ENCODE assay signal across 1 cellular context in the genomic region with DNA sequence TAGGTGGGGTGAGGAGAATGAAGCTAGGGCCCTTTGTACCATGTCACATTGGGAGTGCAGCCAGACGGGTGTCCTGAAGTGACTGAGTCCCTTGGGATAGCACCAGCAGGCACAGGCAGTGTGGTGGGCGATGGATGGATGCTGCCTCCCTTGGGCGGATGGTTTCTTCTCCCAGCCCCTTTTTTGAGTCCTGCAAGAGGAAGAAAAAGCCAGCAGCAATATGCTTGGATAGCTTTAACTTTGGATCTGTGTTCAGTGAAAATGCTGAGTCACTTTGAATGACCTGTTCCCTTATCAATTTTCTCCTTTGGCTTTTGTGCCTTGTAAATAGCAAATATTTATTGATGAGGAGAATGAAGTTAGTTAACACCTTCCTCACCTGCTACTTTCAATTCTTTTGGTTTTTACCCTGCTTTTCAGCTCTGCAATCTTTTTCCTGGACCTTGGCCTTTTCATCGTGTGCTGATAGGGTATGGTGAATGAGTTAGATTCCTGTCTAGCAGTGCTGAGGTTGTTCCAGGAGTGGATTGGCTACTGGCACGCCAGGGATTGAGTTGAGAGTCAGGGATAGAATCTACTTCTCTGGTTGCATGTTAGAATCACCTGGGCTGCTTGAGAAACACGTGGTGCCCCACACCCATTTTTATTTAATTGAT.
TF ChIP-seq lines count a peak whose summit lies in the region.

No MANE protein-coding gene starts in this region.

TF ChIP-seq in HepG2, 621 proteins besides CTCF, POLR2A, EP300 and RAD21 (continued from another document and continues in another):
- TF ChIP-seq, protein P1, sequence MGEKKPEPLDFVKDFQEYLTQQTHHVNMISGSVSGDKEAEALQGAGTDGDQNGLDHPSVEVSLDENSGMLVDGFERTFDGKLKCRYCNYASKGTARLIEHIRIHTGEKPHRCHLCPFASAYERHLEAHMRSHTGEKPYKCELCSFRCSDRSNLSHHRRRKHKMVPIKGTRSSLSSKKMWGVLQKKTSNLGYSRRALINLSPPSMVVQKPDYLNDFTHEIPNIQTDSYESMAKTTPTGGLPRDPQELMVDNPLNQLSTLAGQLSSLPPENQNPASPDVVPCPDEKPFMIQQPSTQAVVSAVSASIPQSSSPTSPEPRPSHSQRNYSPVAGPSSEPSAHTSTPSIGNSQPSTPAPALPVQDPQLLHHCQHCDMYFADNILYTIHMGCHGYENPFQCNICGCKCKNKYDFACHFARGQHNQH (CRISPR knock-in tag; IDR thresholded peaks at IDR 0.05): no peak
- TF ChIP-seq MED13 (CRISPR knock-in tag; IDR thresholded peaks at IDR 0.05) (no peak), GATAD2A (CRISPR knock-in tag; IDR thresholded peaks at IDR 0.05) (0 out of 2 replicates have a peak, but pooled peaks have one; percentile 35), ZIK1 (CRISPR knock-in tag; IDR thresholded peaks at IDR 0.05; ENCODE audit: borderline replicate concordance, low read depth) (no peak), ZNF501 (CRISPR knock-in tag; IDR thresholded peaks at IDR 0.05) (no peak), ZFX (CRISPR knock-in tag; IDR thresholded peaks at IDR 0.05; ENCODE audit: low read depth) (no peak), ZNF12 (CRISPR knock-in tag; IDR thresholded peaks at IDR 0.05) (no peak), ELF3 (CRISPR knock-in tag; IDR thresholded peaks at IDR 0.05) (no peak), ATM (IDR thresholded peaks at IDR 0.05; ENCODE audit: borderline replicate concordance) (no peak), AGO1 (IDR thresholded peaks at IDR 0.05; ENCODE audit: low read depth, low read length, poor library complexity, severe bottlenecking) (no peak), SMYD3 (CRISPR knock-in tag; IDR thresholded peaks at IDR 0.05) (no peak), ZNF891 (CRISPR knock-in tag; IDR thresholded peaks at IDR 0.05) (no peak), KMT2B (CRISPR knock-in tag; IDR thresholded peaks at IDR 0.05) (no peak), HIVEP1 (CRISPR knock-in tag; IDR thresholded peaks at IDR 0.05) (no peak), KLF11 (CRISPR knock-in tag; IDR thresholded peaks at IDR 0.05) (no peak), ZNF737 (CRISPR knock-in tag; IDR thresholded peaks at IDR 0.05; ENCODE audit: borderline replicate concordance) (no peak), ZNF264 (CRISPR knock-in tag; IDR thresholded peaks at IDR 0.05) (no peak), STAG1 (CRISPR knock-in tag; IDR thresholded peaks at IDR 0.05) (no peak), RBM39 (IDR thresholded peaks at IDR 0.05; ENCODE audit: low read depth, low read length, poor library complexity, severe bottlenecking) (no peak), ZNF205 (CRISPR knock-in tag; IDR thresholded peaks at IDR 0.05) (no peak), TGIF2 (CRISPR knock-in tag; IDR thresholded peaks at IDR 0.05) (no peak), ZNF34 (CRISPR knock-in tag; IDR thresholded peaks at IDR 0.05; ENCODE audit: borderline replicate concordance) (no peak), RFXANK (CRISPR knock-in tag; IDR thresholded peaks at IDR 0.05) (no peak), HMGA1 (CRISPR knock-in tag; conservative IDR thresholded peaks at IDR 0.05) (no peak), ZNF713 (CRISPR knock-in tag; IDR thresholded peaks at IDR 0.05) (no peak), TBX3 (IDR thresholded peaks at IDR 0.05; ENCODE audit: borderline replicate concordance) (no peak), CHD2 (IDR thresholded peaks at IDR 0.05; ENCODE audit: low read depth, low read length) (no peak)
- TF ChIP-seq, protein P2, sequence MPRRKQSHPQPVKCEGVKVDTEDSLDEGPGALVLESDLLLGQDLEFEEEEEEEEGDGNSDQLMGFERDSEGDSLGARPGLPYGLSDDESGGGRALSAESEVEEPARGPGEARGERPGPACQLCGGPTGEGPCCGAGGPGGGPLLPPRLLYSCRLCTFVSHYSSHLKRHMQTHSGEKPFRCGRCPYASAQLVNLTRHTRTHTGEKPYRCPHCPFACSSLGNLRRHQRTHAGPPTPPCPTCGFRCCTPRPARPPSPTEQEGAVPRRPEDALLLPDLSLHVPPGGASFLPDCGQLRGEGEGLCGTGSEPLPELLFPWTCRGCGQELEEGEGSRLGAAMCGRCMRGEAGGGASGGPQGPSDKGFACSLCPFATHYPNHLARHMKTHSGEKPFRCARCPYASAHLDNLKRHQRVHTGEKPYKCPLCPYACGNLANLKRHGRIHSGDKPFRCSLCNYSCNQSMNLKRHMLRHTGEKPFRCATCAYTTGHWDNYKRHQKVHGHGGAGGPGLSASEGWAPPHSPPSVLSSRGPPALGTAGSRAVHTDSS (CRISPR knock-in tag; conservative IDR thresholded peaks at IDR 0.05): no peak
- TF ChIP-seq, protein P3, sequence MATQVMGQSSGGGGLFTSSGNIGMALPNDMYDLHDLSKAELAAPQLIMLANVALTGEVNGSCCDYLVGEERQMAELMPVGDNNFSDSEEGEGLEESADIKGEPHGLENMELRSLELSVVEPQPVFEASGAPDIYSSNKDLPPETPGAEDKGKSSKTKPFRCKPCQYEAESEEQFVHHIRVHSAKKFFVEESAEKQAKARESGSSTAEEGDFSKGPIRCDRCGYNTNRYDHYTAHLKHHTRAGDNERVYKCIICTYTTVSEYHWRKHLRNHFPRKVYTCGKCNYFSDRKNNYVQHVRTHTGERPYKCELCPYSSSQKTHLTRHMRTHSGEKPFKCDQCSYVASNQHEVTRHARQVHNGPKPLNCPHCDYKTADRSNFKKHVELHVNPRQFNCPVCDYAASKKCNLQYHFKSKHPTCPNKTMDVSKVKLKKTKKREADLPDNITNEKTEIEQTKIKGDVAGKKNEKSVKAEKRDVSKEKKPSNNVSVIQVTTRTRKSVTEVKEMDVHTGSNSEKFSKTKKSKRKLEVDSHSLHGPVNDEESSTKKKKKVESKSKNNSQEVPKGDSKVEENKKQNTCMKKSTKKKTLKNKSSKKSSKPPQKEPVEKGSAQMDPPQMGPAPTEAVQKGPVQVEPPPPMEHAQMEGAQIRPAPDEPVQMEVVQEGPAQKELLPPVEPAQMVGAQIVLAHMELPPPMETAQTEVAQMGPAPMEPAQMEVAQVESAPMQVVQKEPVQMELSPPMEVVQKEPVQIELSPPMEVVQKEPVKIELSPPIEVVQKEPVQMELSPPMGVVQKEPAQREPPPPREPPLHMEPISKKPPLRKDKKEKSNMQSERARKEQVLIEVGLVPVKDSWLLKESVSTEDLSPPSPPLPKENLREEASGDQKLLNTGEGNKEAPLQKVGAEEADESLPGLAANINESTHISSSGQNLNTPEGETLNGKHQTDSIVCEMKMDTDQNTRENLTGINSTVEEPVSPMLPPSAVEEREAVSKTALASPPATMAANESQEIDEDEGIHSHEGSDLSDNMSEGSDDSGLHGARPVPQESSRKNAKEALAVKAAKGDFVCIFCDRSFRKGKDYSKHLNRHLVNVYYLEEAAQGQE (IDR thresholded peaks at IDR 0.05; ENCODE audit: borderline replicate concordance in 1 of 2, low read depth in 1 of 2, low read length in 2 of 2): no peak
- TF ChIP-seq, protein P4, sequence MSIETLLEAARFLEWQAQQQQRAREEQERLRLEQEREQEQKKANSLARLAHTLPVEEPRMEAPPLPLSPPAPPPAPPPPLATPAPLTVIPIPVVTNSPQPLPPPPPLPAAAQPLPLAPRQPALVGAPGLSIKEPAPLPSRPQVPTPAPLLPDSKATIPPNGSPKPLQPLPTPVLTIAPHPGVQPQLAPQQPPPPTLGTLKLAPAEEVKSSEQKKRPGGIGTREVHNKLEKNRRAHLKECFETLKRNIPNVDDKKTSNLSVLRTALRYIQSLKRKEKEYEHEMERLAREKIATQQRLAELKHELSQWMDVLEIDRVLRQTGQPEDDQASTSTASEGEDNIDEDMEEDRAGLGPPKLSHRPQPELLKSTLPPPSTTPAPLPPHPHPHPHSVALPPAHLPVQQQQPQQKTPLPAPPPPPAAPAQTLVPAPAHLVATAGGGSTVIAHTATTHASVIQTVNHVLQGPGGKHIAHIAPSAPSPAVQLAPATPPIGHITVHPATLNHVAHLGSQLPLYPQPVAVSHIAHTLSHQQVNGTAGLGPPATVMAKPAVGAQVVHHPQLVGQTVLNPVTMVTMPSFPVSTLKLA (IDR thresholded peaks at IDR 0.05): peak; percentile 54; the same call in 1 of the 2 replicates
- TF ChIP-seq, protein P5, sequence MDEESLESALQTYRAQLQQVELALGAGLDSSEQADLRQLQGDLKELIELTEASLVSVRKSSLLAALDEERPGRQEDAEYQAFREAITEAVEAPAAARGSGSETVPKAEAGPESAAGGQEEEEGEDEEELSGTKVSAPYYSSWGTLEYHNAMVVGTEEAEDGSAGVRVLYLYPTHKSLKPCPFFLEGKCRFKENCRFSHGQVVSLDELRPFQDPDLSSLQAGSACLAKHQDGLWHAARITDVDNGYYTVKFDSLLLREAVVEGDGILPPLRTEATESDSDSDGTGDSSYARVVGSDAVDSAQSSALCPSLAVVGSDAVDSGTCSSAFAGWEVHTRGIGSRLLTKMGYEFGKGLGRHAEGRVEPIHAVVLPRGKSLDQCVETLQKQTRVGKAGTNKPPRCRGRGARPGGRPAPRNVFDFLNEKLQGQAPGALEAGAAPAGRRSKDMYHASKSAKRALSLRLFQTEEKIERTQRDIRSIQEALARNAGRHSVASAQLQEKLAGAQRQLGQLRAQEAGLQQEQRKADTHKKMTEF (CRISPR knock-in tag; IDR thresholded peaks at IDR 0.05): no peak
- TF ChIP-seq, protein P6, sequence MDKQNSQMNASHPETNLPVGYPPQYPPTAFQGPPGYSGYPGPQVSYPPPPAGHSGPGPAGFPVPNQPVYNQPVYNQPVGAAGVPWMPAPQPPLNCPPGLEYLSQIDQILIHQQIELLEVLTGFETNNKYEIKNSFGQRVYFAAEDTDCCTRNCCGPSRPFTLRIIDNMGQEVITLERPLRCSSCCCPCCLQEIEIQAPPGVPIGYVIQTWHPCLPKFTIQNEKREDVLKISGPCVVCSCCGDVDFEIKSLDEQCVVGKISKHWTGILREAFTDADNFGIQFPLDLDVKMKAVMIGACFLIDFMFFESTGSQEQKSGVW (CRISPR knock-in tag; IDR thresholded peaks at IDR 0.05; ENCODE audit: borderline replicate concordance): no peak
- TF ChIP-seq, protein P7, sequence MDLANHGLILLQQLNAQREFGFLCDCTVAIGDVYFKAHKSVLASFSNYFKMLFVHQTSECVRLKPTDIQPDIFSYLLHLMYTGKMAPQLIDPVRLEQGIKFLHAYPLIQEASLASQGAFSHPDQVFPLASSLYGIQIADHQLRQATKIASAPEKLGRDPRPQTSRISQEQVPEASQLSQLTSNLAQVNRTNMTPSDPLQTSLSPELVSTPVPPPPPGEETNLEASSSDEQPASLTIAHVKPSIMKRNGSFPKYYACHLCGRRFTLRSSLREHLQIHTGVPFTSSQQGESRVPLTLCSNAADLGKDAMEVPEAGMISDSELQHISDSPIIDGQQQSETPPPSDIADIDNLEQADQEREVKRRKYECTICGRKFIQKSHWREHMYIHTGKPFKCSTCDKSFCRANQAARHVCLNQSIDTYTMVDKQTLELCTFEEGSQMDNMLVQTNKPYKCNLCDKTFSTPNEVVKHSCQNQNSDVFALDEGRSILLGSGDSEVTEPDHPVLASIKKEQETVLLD (CRISPR knock-in tag; IDR thresholded peaks at IDR 0.05; ENCODE audit: low read depth): no peak
- TF ChIP-seq, protein P8, sequence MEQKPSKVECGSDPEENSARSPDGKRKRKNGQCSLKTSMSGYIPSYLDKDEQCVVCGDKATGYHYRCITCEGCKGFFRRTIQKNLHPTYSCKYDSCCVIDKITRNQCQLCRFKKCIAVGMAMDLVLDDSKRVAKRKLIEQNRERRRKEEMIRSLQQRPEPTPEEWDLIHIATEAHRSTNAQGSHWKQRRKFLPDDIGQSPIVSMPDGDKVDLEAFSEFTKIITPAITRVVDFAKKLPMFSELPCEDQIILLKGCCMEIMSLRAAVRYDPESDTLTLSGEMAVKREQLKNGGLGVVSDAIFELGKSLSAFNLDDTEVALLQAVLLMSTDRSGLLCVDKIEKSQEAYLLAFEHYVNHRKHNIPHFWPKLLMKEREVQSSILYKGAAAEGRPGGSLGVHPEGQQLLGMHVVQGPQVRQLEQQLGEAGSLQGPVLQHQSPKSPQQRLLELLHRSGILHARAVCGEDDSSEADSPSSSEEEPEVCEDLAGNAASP (CRISPR knock-in tag; IDR thresholded peaks at IDR 0.05; ENCODE audit: borderline replicate concordance): no peak
- TF ChIP-seq, protein P9, sequence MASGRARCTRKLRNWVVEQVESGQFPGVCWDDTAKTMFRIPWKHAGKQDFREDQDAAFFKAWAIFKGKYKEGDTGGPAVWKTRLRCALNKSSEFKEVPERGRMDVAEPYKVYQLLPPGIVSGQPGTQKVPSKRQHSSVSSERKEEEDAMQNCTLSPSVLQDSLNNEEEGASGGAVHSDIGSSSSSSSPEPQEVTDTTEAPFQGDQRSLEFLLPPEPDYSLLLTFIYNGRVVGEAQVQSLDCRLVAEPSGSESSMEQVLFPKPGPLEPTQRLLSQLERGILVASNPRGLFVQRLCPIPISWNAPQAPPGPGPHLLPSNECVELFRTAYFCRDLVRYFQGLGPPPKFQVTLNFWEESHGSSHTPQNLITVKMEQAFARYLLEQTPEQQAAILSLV (CRISPR knock-in tag; IDR thresholded peaks at IDR 0.05; ENCODE audit: borderline replicate concordance): no peak
- TF ChIP-seq, protein P10, sequence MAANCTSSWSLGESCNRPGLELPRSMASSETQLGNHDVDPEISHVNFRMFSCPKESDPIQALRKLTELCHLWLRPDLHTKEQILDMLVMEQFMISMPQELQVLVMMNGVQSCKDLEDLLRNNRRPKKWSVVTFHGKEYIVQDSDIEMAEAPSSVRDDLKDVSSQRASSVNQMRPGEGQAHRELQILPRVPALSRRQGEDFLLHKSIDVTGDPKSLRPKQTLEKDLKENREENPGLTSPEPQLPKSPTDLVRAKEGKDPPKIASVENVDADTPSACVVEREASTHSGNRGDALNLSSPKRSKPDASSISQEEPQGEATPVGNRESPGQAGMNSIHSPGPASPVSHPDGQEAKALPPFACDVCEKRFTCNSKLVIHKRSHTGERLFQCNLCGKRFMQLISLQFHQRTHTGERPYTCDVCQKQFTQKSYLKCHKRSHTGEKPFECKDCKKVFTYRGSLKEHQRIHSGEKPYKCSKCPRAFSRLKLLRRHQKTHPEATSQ (CRISPR knock-in tag; IDR thresholded peaks at IDR 0.05; ENCODE audit: borderline replicate concordance): no peak
- TF ChIP-seq, protein P11, sequence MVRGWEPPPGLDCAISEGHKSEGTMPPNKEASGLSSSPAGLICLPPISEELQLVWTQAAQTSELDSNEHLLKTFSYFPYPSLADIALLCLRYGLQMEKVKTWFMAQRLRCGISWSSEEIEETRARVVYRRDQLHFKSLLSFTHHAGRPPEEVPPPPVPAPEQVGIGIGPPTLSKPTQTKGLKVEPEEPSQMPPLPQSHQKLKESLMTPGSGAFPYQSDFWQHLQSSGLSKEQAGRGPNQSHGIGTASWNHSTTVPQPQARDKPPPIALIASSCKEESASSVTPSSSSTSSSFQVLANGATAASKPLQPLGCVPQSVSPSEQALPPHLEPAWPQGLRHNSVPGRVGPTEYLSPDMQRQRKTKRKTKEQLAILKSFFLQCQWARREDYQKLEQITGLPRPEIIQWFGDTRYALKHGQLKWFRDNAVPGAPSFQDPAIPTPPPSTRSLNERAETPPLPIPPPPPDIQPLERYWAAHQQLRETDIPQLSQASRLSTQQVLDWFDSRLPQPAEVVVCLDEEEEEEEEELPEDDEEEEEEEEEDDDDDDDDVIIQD (CRISPR knock-in tag; IDR thresholded peaks at IDR 0.05; ENCODE audit: low read depth): 0 out of 2 replicates have a peak, but pooled peaks have one; percentile 17
- TF ChIP-seq, protein P12, sequence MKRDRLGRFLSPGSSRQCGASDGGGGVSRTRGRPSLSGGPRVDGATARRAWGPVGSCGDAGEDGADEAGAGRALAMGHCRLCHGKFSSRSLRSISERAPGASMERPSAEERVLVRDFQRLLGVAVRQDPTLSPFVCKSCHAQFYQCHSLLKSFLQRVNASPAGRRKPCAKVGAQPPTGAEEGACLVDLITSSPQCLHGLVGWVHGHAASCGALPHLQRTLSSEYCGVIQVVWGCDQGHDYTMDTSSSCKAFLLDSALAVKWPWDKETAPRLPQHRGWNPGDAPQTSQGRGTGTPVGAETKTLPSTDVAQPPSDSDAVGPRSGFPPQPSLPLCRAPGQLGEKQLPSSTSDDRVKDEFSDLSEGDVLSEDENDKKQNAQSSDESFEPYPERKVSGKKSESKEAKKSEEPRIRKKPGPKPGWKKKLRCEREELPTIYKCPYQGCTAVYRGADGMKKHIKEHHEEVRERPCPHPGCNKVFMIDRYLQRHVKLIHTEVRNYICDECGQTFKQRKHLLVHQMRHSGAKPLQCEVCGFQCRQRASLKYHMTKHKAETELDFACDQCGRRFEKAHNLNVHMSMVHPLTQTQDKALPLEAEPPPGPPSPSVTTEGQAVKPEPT (CRISPR knock-in tag; IDR thresholded peaks at IDR 0.05; ENCODE audit: low read depth): no peak
